Comparison of ENCODE assay signal across 9 cellular contexts in genomic region chr17:60421273-60422161, GRCh38. TPM values are rescaled to one million over a fixed set of nuclear protein-coding genes. Genes with fewer than 3 reads are reported as not detected.
DNase-seq lines count a peak whose midpoint lies in the region; ATAC-seq lines count a peak whose summit lies in the region.
"Had no signal": no experiment of that assay in that cellular context is flagged by ENCODE, and none has a peak within 500 bp of the region (broad histone marks: within the 10 kb centered on the region; RNA-seq: fewer than 3 reads in every experiment).

No MANE protein-coding gene starts in this region.

- DNase-seq in NCI-H1417 (lab: John Stamatoyannopoulos, UW) (peak in 2 of 3 experiments; percentile 33 to 50), NCI-H1417 treated with DMSO at 0.1 percent for 48 hours (lab: John Stamatoyannopoulos, UW) (no peak), NCI-H69 (lab: John Stamatoyannopoulos, UW) (peak; percentile 67)
- peak; percentile 81 for DNase-seq in activated T-cell treated with anti-CD3 and anti-CD28 coated beads, Interleukin-2, amount 50 U/mL, for 1 hour
- peak; percentile 83 for DNase-seq in stimulated activated CD8-positive, alpha-beta memory T cell treated with anti-CD3 and anti-CD28 coated beads, Interleukin-4, amount 100 ng/mL, for 48 hours

- H3K9me3 ChIP-seq in muscle layer of duodenum (ENCODE audit: control insufficient read depth in 1 of 2, low read length in 2 of 2), result no peaks in the 10 kb centered on the region

- H3K27me3 ChIP-seq in muscle layer of duodenum (ENCODE audit: low read depth, low read length), result no peaks in the 10 kb centered on the region

- H3K36me3 ChIP-seq in muscle layer of duodenum (ENCODE audit: control insufficient read depth in 1 of 2, insufficient read depth in 2 of 2, low read length in 2 of 2), result no peaks in the 10 kb centered on the region

- H3K4me1 ChIP-seq in muscle layer of duodenum (ENCODE audit: control insufficient read depth in 1 of 2, insufficient read depth in 2 of 2, low read length in 2 of 2), result peaks cover 0 to 5% of the 10 kb centered on the region in 2 donors

- H3K4me3 ChIP-seq in muscle layer of duodenum (ENCODE audit: low read depth in 1 of 2, low read length in 2 of 2), result peak overlapping the region; percentile 55 to 70

- peak; percentile 80 for ATAC-seq in HG02973 (IDR thresholded peaks at IDR 0.05; ENCODE audit: unreplicated experiment)
- peak; percentile 88 for ATAC-seq in esophagus mucosa

- no peak overlapping the region for H3K27ac ChIP-seq in muscle layer of duodenum (ENCODE audit: low read length)
- H3K27ac ChIP-seq: C4-2B had no signal

RNA-seq across cellular contexts. Expression of gene CHCT1, which starts 0.8 kb away (rescaled TPM):
- total RNA-seq in esophagus mucosa, result not detected

RNA-seq across cellular contexts. Expression of gene USP32, which starts 29.6 kb away (rescaled TPM):
- 53.5 TPM for total RNA-seq in esophagus mucosa
